Comparison of ENCODE assay signal across 11 cellular contexts in genomic region chr19:39145180-39145953, GRCh38. TPM values are rescaled to one million over a fixed set of nuclear protein-coding genes. Genes with fewer than 3 reads are reported as not detected.
DNase-seq lines count a peak whose midpoint lies in the region; ATAC-seq, FAIRE-seq and TF ChIP-seq lines count a peak whose summit lies in the region.
"Had no signal": no experiment of that assay in that cellular context is flagged by ENCODE, and none has a peak within 500 bp of the region (broad histone marks: within the 10 kb centered on the region; RNA-seq: fewer than 3 reads in every experiment).

No MANE protein-coding gene starts in this region.

- no peaks in the 10 kb centered on the region for H3K27me3 ChIP-seq in astrocyte (ENCODE audit: insufficient read depth, low read length)
- H3K27me3 ChIP-seq in right atrium auricular region: no peaks in the 10 kb centered on the region
- H3K27me3 ChIP-seq in osteoblast (ENCODE audit: insufficient read depth, low read length): no peaks in the 10 kb centered on the region
- no peaks in the 10 kb centered on the region for H3K27me3 ChIP-seq in uterus

- H3K79me2 ChIP-seq in astrocyte (ENCODE audit: insufficient read depth, low read length): peaks cover 77% of the 10 kb centered on the region
- H3K79me2 ChIP-seq in osteoblast (ENCODE audit: insufficient read depth, low read length): peaks cover 82% of the 10 kb centered on the region

- H3K4me1 Mint-ChIP-seq in astrocyte (ENCODE audit: low read depth, unreplicated experiment): peaks cover 21% of the 10 kb centered on the region

- H3K36me3 ChIP-seq in astrocyte (ENCODE audit: insufficient read depth, low read length) (no peaks in the 10 kb centered on the region), right atrium auricular region (no peaks in the 10 kb centered on the region), osteoblast (ENCODE audit: insufficient read depth, low read length) (no peaks in the 10 kb centered on the region), uterus (no peaks in the 10 kb centered on the region)

- H3K9ac ChIP-seq in astrocyte (ENCODE audit: low read length): no peak overlapping the region

- H3K4me2 ChIP-seq in astrocyte (ENCODE audit: low read length) (no peak overlapping the region), osteoblast (ENCODE audit: insufficient read depth, low read length) (no peak overlapping the region)

- H3K4me3 ChIP-seq in astrocyte (ENCODE audit: insufficient read depth, low read depth, low read length) (no peak overlapping the region), right atrium auricular region (no peak overlapping the region), osteoblast (ENCODE audit: insufficient read depth, low read length) (no peak overlapping the region), uterus (peak overlapping the region in 1 of 2 donors; percentile 9)
- H3K4me3 ChIP-seq: SK-N-MC had no signal

- H2AFZ ChIP-seq in astrocyte (ENCODE audit: low read depth, low read length): no peak overlapping the region
- no peak overlapping the region for H2AFZ ChIP-seq in osteoblast (ENCODE audit: low read length)

- TF ChIP-seq POLR2A in uterus (IDR thresholded peaks at IDR 0.05) (no peak), GM12891 (IDR thresholded peaks at IDR 0.05; ENCODE audit: low read depth, low read length) (no peak)

- peaks cover 6% of the 10 kb centered on the region for H3K36me3 Mint-ChIP-seq in astrocyte (ENCODE audit: low read depth, unreplicated experiment)

- FAIRE-seq in astrocyte (lab: Jason Lieb, UNC) (no peak), GM12891 (lab: Jason Lieb, UNC) (no peak)
- FAIRE-seq: HTR-8/SVneo had no signal

- H4K20me1 ChIP-seq in astrocyte (ENCODE audit: insufficient read depth, low read length): peaks cover 79% of the 10 kb centered on the region
- H4K20me1 ChIP-seq in osteoblast (ENCODE audit: insufficient read depth, low read length): peaks cover 38% of the 10 kb centered on the region

- no peak overlapping the region for H3K27ac ChIP-seq in astrocyte (ENCODE audit: low read depth, low read length)
- H3K27ac ChIP-seq in right atrium auricular region: peak overlapping the region; percentile 75 to 77
- no peak overlapping the region for H3K27ac ChIP-seq in osteoblast (ENCODE audit: low read depth, low read length)
- H3K27ac ChIP-seq in uterus: peak overlapping the region; percentile 71 to 81
- H3K27ac ChIP-seq: SK-N-MC had no signal

- H3K9me3 Mint-ChIP-seq in astrocyte (ENCODE audit: unreplicated experiment): peaks cover 4% of the 10 kb centered on the region

- ATAC-seq in GM18861 (IDR thresholded peaks at IDR 0.05; ENCODE audit: unreplicated experiment) (no peak), HG03442 (IDR thresholded peaks at IDR 0.05; ENCODE audit: unreplicated experiment) (no peak)

- DNase-seq in astrocyte (ENCODE audit: low read depth) (no peak), right atrium auricular region (ENCODE audit: low spot score) (no peak), osteoblast (ENCODE audit: insufficient read length, low spot score, missing footprints) (peak; percentile 11), uterus (peak in 1 of 2 donors; percentile 50), GM12891 (ENCODE audit: insufficient read length, low spot score) (no peak)
- DNase-seq: central memory CD4-positive, alpha-beta T cell had no signal

- no peak overlapping the region for H3K4me3 Mint-ChIP-seq in astrocyte (ENCODE audit: unreplicated experiment)

- peaks cover 5% of the 10 kb centered on the region for H3K4me1 ChIP-seq in astrocyte (ENCODE audit: insufficient read depth, low read length)
- peaks cover 0 to 28% of the 10 kb centered on the region in 2 donors for H3K4me1 ChIP-seq in right atrium auricular region
- H3K4me1 ChIP-seq in osteoblast (ENCODE audit: insufficient read depth, low read length): no peaks in the 10 kb centered on the region
- H3K4me1 ChIP-seq in uterus: peaks cover 0 to 15% of the 10 kb centered on the region in 2 donors

- intact Hi-C loops in uterus (cut with DNase I; ENCODE audit: low total_unique reads): no loop called here

- H3K9me3 ChIP-seq in astrocyte (ENCODE audit: insufficient read depth, low read depth, low read length) (no peaks in the 10 kb centered on the region), right atrium auricular region (no peaks in the 10 kb centered on the region), osteoblast (ENCODE audit: low read depth, low read length) (no peaks in the 10 kb centered on the region), uterus (no peaks in the 10 kb centered on the region)

- H3K27ac Mint-ChIP-seq in astrocyte (ENCODE audit: unreplicated experiment): peak overlapping the region; percentile 62

- H3K27me3 Mint-ChIP-seq in astrocyte (ENCODE audit: low read depth, unreplicated experiment): no peaks in the 10 kb centered on the region

- TF ChIP-seq CTCF in astrocyte (IDR thresholded peaks at IDR 0.05; ENCODE audit: insufficient read depth, low read depth, low read length): no peak
- TF ChIP-seq CTCF in right atrium auricular region (IDR thresholded peaks at IDR 0.05): peak in 1 of 2 donors; percentile 32
- no peak for TF ChIP-seq CTCF in osteoblast (IDR thresholded peaks at IDR 0.05; ENCODE audit: extremely low read depth, low read depth, low read length)
- peak in 1 of 4 experiments; percentile 28 for TF ChIP-seq CTCF in uterus (IDR thresholded peaks at IDR 0.05)

TF ChIP-seq in GM12891, 5 proteins besides CTCF, POLR2A, EP300 and RAD21:
- TF ChIP-seq SPI1 (IDR thresholded peaks at IDR 0.05; ENCODE audit: low read depth, low read length) (no peak), PAX5 (IDR thresholded peaks at IDR 0.05; ENCODE audit: insufficient read depth, low read length, severe bottlenecking) (no peak), TAF1 (IDR thresholded peaks at IDR 0.05; ENCODE audit: low read depth, low read length) (no peak), POU2F2 (IDR thresholded peaks at IDR 0.05; ENCODE audit: low read depth, low read length) (no peak), POLR2AphosphoS5 (IDR thresholded peaks at IDR 0.05; ENCODE audit: low read depth, low read length) (no peak)

RNA-seq across cellular contexts. Expression of gene PAK4, which starts 19.8 kb away (rescaled TPM):
- 48.0 and 51.1 TPM in 2 replicates for total RNA-seq in astrocyte
- total RNA-seq in right atrium auricular region: 10 to 100 TPM; 11.2 to 13.7 TPM
- 6.8 and 9.4 TPM in 2 replicates for total RNA-seq in osteoblast
- total RNA-seq in uterus: 10 to 100 TPM in 3 of 4 donors, under 1 TPM in 1; 0.26 to 57.4 (median 24.3) TPM
- polyA plus RNA-seq in GM12891 (2012; ENCODE audit: low read depth, missing spikeins): 6.5 TPM

RNA-seq across cellular contexts. Expression of gene NCCRP1, which starts 51.4 kb away (rescaled TPM):
- total RNA-seq in astrocyte (not detected in 2 replicates), right atrium auricular region (not detected), osteoblast (not detected in 2 replicates), uterus (not detected)
- polyA plus RNA-seq in GM12891 (2012; ENCODE audit: low read depth, missing spikeins): 0.05 TPM
- total RNA-seq: activated CD8-positive, alpha-beta memory T cell treated with anti-CD3 and anti-CD28 coated beads for 36 hours had no signal

RNA-seq across cellular contexts. Expression of gene SYCN, which starts 58.7 kb away (rescaled TPM):
- total RNA-seq in astrocyte: not detected in 2 replicates
- not detected for total RNA-seq in right atrium auricular region
- not detected in 2 replicates for total RNA-seq in osteoblast
- total RNA-seq in uterus: not detected
- not detected for polyA plus RNA-seq in GM12891 (2012; ENCODE audit: low read depth, missing spikeins)
- total RNA-seq: activated CD8-positive, alpha-beta memory T cell treated with anti-CD3 and anti-CD28 coated beads for 36 hours had no signal

Comparison
In these comparisons a context has a peak if more than half of its experiments do, and no peak if none do; other contexts are left out.
1. H3K27ac ChIP-seq: peak in right atrium auricular region (2 of 2) and uterus (2 of 2); none in astrocyte (single experiment) and osteoblast (single experiment).